ENCODE assay signal across 1 cellular context in the genomic region with DNA sequence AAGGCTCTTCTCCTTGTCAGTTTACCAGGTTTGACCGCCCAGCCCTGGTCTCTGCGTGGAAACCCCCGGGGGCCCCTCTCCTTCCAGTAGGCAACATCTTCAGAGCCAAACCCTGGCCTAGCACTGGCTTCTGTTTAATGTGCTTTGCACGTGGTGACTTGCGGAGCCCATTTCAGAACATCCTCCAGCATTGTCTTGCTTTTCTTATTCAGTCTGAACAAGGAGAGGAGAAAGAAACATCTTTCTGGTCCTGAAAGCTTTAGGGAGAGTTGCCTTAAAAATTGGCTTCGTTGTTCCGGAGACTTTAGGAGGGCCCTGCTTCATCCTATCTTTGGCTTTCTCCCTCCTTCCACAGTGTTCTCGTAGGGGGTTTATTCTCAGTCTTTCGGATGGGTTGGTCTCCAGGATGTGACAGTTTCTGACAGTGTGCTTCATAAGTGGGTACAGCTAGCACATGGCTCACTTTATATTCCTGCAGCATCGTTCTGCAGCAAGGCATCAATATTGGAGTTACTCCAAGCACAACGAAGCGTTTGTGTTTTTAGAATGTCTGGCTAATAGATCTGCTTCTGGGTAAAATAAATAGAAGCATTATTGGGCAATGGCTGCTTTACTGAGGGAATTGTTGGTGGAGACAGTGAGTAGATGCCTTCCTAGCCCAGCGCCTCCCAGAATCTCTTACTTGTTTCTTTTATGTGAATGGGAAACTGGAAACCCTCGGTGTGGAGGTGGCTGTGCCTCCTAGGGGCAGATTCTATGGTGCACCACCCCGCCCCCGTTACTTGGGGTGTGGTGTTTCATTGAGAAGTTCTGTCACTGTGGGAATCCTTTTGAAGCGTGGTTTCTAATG.
A peak's percentile ranks its signal among the peaks of the same experiment; 100 is the strongest.
TF ChIP-seq lines count a peak whose summit lies in the region.

No MANE protein-coding gene starts in this region.

TF ChIP-seq in HepG2, 621 proteins besides CTCF, POLR2A, EP300 and RAD21 (continues in another document):
- TF ChIP-seq FOXK1 (CRISPR knock-in tag; IDR thresholded peaks at IDR 0.05; ENCODE audit: borderline replicate concordance, low read depth) (no peak), TBX3 (IDR thresholded peaks at IDR 0.05; ENCODE audit: borderline replicate concordance) (no peak), HES4 (CRISPR knock-in tag; IDR thresholded peaks at IDR 0.05; ENCODE audit: borderline replicate concordance) (no peak), SATB2 (CRISPR knock-in tag; IDR thresholded peaks at IDR 0.05) (no peak), JUNB (CRISPR knock-in tag; IDR thresholded peaks at IDR 0.05; ENCODE audit: borderline replicate concordance) (no peak), ZNF709 (CRISPR knock-in tag; IDR thresholded peaks at IDR 0.05) (no peak), NKX3-1 (CRISPR knock-in tag; IDR thresholded peaks at IDR 0.05) (no peak), PAX8 (CRISPR knock-in tag; IDR thresholded peaks at IDR 0.05; ENCODE audit: borderline replicate concordance) (no peak), ZFP82 (CRISPR knock-in tag; IDR thresholded peaks at IDR 0.05; ENCODE audit: borderline replicate concordance) (no peak), ASH2L (IDR thresholded peaks at IDR 0.05; ENCODE audit: insufficient read length, low read depth, low read length) (no peak), ARHGAP35 (CRISPR knock-in tag; IDR thresholded peaks at IDR 0.05; ENCODE audit: borderline replicate concordance) (no peak), NR2F1 (CRISPR knock-in tag; IDR thresholded peaks at IDR 0.05) (no peak), ZFP37 (CRISPR knock-in tag; IDR thresholded peaks at IDR 0.05; ENCODE audit: borderline replicate concordance) (no peak), TRIM24 (CRISPR knock-in tag; IDR thresholded peaks at IDR 0.05) (no peak), ZNF251 (CRISPR knock-in tag; IDR thresholded peaks at IDR 0.05) (no peak), HHEX (CRISPR knock-in tag; IDR thresholded peaks at IDR 0.05) (no peak), SMC3 (IDR thresholded peaks at IDR 0.05; ENCODE audit: low read length) (peak; percentile 36), IRX3 (CRISPR knock-in tag; IDR thresholded peaks at IDR 0.05; ENCODE audit: borderline replicate concordance, low read depth) (no peak), ZNF775 (CRISPR knock-in tag; IDR thresholded peaks at IDR 0.05; ENCODE audit: borderline replicate concordance) (no peak), BORCS8-MEF2B (CRISPR knock-in tag; IDR thresholded peaks at IDR 0.05) (0 out of 2 replicates have a peak, but pooled peaks have one; percentile 22), RAD51 (IDR thresholded peaks at IDR 0.05; ENCODE audit: borderline replicate concordance) (no peak), ZMYM4 (CRISPR knock-in tag; IDR thresholded peaks at IDR 0.05) (no peak), TCF7 (IDR thresholded peaks at IDR 0.05; ENCODE audit: low read depth) (no peak)
- TF ChIP-seq, protein P1, sequence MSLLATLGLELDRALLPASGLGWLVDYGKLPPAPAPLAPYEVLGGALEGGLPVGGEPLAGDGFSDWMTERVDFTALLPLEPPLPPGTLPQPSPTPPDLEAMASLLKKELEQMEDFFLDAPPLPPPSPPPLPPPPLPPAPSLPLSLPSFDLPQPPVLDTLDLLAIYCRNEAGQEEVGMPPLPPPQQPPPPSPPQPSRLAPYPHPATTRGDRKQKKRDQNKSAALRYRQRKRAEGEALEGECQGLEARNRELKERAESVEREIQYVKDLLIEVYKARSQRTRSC (CRISPR knock-in tag; IDR thresholded peaks at IDR 0.05; ENCODE audit: low read depth) = no peak
- TF ChIP-seq, protein P2, sequence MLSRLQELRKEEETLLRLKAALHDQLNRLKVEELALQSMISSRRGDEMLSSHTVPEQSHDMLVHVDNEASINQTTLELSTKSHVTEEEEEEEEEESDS (CRISPR knock-in tag; IDR thresholded peaks at IDR 0.05; ENCODE audit: borderline replicate concordance) = no peak
- TF ChIP-seq, protein P3, sequence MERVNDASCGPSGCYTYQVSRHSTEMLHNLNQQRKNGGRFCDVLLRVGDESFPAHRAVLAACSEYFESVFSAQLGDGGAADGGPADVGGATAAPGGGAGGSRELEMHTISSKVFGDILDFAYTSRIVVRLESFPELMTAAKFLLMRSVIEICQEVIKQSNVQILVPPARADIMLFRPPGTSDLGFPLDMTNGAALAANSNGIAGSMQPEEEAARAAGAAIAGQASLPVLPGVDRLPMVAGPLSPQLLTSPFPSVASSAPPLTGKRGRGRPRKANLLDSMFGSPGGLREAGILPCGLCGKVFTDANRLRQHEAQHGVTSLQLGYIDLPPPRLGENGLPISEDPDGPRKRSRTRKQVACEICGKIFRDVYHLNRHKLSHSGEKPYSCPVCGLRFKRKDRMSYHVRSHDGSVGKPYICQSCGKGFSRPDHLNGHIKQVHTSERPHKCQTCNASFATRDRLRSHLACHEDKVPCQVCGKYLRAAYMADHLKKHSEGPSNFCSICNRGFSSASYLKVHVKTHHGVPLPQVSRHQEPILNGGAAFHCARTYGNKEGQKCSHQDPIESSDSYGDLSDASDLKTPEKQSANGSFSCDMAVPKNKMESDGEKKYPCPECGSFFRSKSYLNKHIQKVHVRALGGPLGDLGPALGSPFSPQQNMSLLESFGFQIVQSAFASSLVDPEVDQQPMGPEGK (CRISPR knock-in tag; IDR thresholded peaks at IDR 0.05) = peak; percentile 81
- TF ChIP-seq, protein P4, sequence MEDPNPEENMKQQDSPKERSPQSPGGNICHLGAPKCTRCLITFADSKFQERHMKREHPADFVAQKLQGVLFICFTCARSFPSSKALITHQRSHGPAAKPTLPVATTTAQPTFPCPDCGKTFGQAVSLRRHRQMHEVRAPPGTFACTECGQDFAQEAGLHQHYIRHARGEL (CRISPR knock-in tag; IDR thresholded peaks at IDR 0.05) = no peak
- TF ChIP-seq, protein P5, sequence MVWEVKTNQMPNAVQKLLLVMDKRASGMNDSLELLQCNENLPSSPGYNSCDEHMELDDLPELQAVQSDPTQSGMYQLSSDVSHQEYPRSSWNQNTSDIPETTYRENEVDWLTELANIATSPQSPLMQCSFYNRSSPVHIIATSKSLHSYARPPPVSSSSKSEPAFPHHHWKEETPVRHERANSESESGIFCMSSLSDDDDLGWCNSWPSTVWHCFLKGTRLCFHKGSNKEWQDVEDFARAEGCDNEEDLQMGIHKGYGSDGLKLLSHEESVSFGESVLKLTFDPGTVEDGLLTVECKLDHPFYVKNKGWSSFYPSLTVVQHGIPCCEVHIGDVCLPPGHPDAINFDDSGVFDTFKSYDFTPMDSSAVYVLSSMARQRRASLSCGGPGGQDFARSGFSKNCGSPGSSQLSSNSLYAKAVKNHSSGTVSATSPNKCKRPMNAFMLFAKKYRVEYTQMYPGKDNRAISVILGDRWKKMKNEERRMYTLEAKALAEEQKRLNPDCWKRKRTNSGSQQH (CRISPR knock-in tag; IDR thresholded peaks at IDR 0.05; ENCODE audit: low read depth) = peak; percentile 72; the same call in 1 of the 2 replicates
- TF ChIP-seq, protein P6, sequence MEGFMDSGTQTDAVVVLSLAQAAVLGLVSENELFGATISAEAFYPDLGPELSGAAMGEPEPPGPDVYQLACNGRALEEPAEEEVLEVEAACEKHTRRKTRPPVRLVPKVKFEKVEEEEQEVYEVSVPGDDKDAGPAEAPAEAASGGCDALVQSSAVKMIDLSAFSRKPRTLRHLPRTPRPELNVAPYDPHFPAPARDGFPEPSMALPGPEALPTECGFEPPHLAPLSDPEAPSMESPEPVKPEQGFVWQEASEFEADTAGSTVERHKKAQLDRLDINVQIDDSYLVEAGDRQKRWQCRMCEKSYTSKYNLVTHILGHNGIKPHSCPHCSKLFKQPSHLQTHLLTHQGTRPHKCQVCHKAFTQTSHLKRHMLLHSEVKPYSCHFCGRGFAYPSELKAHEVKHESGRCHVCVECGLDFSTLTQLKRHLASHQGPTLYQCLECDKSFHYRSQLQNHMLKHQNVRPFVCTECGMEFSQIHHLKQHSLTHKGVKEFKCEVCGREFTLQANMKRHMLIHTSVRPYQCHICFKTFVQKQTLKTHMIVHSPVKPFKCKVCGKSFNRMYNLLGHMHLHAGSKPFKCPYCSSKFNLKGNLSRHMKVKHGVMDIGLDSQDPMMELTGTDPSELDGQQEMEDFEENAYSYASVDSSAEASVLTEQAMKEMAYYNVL (CRISPR knock-in tag; IDR thresholded peaks at IDR 0.05; ENCODE audit: borderline replicate concordance) = no peak
- TF ChIP-seq, protein P7, sequence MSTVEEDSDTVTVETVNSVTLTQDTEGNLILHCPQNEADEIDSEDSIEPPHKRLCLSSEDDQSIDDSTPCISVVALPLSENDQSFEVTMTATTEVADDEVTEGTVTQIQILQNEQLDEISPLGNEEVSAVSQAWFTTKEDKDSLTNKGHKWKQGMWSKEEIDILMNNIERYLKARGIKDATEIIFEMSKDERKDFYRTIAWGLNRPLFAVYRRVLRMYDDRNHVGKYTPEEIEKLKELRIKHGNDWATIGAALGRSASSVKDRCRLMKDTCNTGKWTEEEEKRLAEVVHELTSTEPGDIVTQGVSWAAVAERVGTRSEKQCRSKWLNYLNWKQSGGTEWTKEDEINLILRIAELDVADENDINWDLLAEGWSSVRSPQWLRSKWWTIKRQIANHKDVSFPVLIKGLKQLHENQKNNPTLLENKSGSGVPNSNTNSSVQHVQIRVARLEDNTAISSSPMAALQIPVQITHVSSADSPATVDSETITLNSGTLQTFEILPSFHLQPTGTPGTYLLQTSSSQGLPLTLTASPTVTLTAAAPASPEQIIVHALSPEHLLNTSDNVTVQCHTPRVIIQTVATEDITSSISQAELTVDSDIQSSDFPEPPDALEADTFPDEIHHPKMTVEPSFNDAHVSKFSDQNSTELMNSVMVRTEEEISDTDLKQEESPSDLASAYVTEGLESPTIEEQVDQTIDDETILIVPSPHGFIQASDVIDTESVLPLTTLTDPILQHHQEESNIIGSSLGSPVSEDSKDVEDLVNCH (CRISPR knock-in tag; IDR thresholded peaks at IDR 0.05) = no peak
- TF ChIP-seq, protein P8, sequence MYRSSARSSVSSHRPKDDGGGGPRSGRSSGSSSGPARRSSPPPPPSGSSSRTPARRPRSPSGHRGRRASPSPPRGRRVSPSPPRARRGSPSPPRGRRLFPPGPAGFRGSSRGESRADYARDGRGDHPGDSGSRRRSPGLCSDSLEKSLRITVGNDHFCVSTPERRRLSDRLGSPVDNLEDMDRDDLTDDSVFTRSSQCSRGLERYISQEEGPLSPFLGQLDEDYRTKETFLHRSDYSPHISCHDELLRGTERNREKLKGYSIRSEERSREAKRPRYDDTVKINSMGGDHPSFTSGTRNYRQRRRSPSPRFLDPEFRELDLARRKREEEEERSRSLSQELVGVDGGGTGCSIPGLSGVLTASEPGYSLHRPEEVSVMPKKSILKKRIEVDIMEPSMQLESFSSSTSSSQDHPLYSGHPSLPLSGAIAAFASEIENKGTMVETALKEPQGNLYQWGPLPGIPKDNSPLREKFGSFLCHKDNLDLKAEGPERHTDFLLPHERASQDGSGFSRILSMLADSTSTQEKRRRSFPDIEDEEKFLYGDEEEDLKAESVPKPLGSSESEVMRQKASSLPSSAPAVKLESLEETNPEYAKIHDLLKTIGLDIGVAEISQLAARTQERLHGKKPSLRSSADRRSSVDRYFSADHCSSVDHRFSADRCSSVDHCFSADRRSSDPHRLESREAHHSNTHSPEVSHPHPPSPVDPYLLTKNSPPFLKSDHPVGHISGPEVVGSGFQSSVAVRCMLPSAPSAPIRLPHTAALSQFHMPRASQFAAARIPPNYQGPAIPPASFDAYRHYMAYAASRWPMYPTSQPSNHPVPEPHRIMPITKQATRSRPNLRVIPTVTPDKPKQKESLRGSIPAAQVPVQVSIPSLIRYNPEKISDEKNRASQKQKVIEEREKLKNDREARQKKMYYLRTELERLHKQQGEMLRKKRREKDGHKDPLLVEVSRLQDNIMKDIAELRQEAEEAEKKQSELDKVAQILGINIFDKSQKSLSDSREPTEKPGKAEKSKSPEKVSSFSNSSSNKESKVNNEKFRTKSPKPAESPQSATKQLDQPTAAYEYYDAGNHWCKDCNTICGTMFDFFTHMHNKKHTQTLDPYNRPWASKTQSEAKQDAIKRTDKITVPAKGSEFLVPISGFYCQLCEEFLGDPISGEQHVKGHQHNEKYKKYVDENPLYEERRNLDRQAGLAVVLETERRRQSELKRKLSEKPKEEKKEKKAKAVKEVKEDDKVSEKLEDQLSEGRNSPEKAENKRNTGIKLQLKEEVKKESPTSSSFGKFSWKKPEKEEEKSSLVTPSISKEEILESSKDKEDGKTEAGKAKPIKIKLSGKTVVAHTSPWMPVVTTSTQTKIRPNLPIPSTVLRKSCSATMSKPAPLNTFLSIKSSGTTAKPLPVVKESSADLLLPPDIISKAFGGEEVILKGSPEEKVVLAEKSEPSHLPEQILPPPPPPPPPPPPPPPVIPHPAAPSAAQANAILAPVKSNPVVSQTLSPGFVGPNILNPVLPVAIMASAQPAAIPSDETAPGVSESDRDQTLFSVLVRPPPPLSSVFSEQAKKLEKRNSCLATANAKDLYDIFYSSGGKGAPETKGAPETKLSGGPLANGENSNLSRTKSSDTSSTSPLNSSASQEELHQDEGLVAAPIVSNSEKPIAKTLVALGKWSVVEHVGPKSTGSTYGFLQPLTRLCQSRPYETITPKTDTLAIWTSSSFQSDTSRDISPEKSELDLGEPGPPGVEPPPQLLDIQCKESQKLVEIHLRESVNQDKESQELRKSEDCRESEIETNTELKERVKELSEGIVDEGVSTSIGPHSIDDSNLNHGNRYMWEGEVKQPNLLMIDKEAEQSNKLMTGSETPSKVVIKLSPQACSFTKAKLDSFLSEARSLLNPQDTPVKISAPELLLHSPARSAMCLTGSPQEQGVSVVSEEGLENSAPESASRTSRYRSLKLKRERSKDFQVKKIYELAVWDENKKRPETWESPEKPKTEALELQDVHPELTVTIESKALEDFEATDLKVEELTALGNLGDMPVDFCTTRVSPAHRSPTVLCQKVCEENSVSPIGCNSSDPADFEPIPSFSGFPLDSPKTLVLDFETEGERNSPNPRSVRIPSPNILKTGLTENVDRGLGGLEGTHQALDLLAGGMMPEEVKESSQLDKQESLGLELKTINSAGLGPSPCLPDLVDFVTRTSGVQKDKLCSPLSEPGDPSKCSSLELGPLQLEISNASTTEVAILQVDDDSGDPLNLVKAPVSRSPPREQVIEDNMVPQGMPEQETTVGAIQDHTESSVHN (CRISPR knock-in tag; IDR thresholded peaks at IDR 0.05) = no peak
- TF ChIP-seq, protein P9, sequence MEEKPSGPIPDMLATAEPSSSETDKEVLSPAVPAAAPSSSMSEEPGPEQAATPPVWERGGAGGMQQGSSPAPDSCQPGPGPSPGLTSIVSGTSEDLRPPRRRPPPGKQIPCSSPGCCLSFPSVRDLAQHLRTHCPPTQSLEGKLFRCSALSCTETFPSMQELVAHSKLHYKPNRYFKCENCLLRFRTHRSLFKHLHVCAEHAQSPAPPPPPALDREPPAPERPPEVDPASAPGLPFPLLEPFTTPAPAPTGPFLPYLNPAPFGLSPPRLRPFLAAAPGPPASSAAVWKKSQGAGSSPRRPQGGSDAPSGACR (CRISPR knock-in tag; IDR thresholded peaks at IDR 0.05) = no peak
- TF ChIP-seq, protein P10, sequence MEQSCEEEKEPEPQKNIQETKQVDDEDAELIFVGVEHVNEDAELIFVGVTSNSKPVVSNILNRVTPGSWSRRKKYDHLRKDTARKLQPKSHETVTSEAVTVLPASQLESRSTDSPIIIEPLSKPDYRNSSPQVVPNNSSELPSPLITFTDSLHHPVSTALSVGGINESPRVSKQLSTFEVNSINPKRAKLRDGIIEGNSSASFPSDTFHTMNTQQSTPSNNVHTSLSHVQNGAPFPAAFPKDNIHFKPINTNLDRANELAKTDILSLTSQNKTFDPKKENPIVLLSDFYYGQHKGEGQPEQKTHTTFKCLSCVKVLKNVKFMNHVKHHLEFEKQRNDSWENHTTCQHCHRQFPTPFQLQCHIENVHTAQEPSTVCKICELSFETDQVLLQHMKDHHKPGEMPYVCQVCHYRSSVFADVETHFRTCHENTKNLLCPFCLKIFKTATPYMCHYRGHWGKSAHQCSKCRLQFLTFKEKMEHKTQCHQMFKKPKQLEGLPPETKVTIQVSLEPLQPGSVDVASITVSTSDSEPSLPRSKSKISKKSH (CRISPR knock-in tag; IDR thresholded peaks at IDR 0.05; ENCODE audit: borderline replicate concordance) = no peak
